Comparison of ENCODE assay signal across 25 cellular contexts in the genomic region with DNA sequence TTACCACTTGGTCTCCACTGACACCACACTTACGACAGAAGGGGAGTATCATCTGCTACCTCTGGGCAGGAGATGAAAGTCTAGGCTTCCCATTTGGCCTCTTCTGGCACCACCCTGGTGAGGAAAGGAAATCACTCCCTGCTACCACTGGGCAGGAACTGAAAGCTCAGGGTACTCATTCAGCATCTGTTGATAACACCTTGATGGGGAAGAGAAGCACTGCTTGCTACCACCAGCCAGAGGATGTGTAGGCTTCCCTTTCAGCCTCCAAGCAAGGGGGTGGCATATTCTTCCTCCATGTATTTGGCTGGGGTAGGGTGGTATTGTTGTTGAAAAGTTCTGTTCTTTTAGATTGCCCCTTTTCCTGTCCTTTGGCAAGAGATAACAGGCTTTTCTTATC.
"Had no signal": no experiment of that assay in that cellular context is flagged by ENCODE, and none has a peak within 500 bp of the region (broad histone marks: within the 10 kb centered on the region; RNA-seq: fewer than 3 reads in every experiment).

No MANE protein-coding gene starts in this region.

- H3K27ac ChIP-seq: breast epithelium, foreskin keratinocyte, heart right ventricle, ovary, prostate gland, skin epidermis, stomach, thyroid gland, upper lobe of left lung, vagina, VCaP had no signal

- H3K4me3 Mint-ChIP-seq: activated CD4-positive, alpha-beta T cell treated with anti-CD3 and anti-CD28 coated beads, Interleukin-2, amount 10 ng/mL, durations not matched to agents 7 days and 5 days; central memory CD8-positive, alpha-beta T cell; dendritic cell treated with granulocyte-macrophage colony-stimulating factor and Interleukin-4, amounts not matched to agents 40 ng/mL and 50 ng/mL, for 4 days; endodermal cell; mesothelial cell of epicardium; naive B cell; nephron progenitor cell; stimulated activated naive B cell treated with anti-CD40 and anti-IgM and Interleukin-4, amounts not matched to agents 10 μg/mL and 1 μg/mL and 100 μg/mL, for 72 hours had no signal

- H3K27me3 Mint-ChIP-seq: activated CD4-positive, alpha-beta T cell treated with anti-CD3 and anti-CD28 coated beads, Interleukin-2, amount 10 ng/mL, durations not matched to agents 7 days and 5 days; central memory CD8-positive, alpha-beta T cell; dendritic cell treated with granulocyte-macrophage colony-stimulating factor and Interleukin-4, amounts not matched to agents 40 ng/mL and 50 ng/mL, for 4 days; naive B cell; stimulated activated naive B cell treated with anti-CD40 and anti-IgM and Interleukin-4, amounts not matched to agents 10 μg/mL and 1 μg/mL and 100 μg/mL, for 72 hours had no signal

- H3K27ac Mint-ChIP-seq: activated CD4-positive, alpha-beta T cell treated with anti-CD3 and anti-CD28 coated beads, Interleukin-2, amount 10 ng/mL, durations not matched to agents 7 days and 5 days; dendritic cell treated with granulocyte-macrophage colony-stimulating factor and Interleukin-4, amounts not matched to agents 40 ng/mL and 50 ng/mL, for 4 days; endodermal cell; mesothelial cell of epicardium; naive B cell; stimulated activated naive B cell treated with anti-CD40 and anti-IgM and Interleukin-4, amounts not matched to agents 10 μg/mL and 1 μg/mL and 100 μg/mL, for 72 hours had no signal

- H3K4me1 ChIP-seq: breast epithelium, foreskin keratinocyte, heart right ventricle, prostate gland, stomach, thyroid gland, upper lobe of left lung, vagina had no signal

- H3K27me3 ChIP-seq: breast epithelium, foreskin keratinocyte, heart right ventricle, ovary, stomach, thyroid gland, upper lobe of left lung, vagina had no signal

- H3K36me3 ChIP-seq: breast epithelium, ovary, prostate gland, thyroid gland, upper lobe of left lung had no signal

- H3K9me3 ChIP-seq: ovary, prostate gland, thyroid gland had no signal

- H3K4me3 ChIP-seq: breast epithelium, heart right ventricle, ovary, prostate gland, skin epidermis, stomach, thyroid gland, upper lobe of left lung, vagina had no signal

- ATAC-seq: esophagus mucosa; foreskin keratinocyte; heart right ventricle; sciatic nerve; stimulated activated naive B cell treated with anti-CD40 and anti-IgM and Interleukin-4, amounts not matched to agents 10 μg/mL and 1 μg/mL and 100 μg/mL, for 72 hours had no signal

- DNase-seq: activated CD4-positive, alpha-beta T cell treated with anti-CD3 and anti-CD28 coated beads, Interleukin-2, amount 10 ng/mL, durations not matched to agents 7 days and 5 days; endodermal cell; foreskin keratinocyte; heart right ventricle; naive B cell; nephron progenitor cell; ovary; retina; stimulated activated CD4-positive, alpha-beta T cell treated with anti-CD3 and anti-CD28 coated beads, Interleukin-1b, Interleukin-23, amount 100 ng/mL, for 48 hours; stimulated activated CD4-positive, alpha-beta T cell treated with anti-CD3 and anti-CD28 coated beads, Interleukin-4, amount 100 ng/mL, for 4 hours; stimulated activated CD8-positive, alpha-beta memory T cell treated with anti-CD3 and anti-CD28 coated beads, Interleukin-4, amount 100 ng/mL, for 48 hours; stimulated activated naive B cell treated with anti-CD40 and anti-IgM and Interleukin-4, amounts not matched to agents 10 μg/mL and 1 μg/mL and 100 μg/mL, for 72 hours; stomach; thyroid gland; upper lobe of left lung had no signal

- H3K4me1 Mint-ChIP-seq: endodermal cell, mesothelial cell of epicardium, nephron progenitor cell had no signal
